In genomic region chr17:14329900-14330491, GRCh38 we compare ENCODE assay signal across 18 cellular contexts. TPM values are rescaled to one million over a fixed set of nuclear protein-coding genes. Genes with fewer than 3 reads are reported as not detected.
A peak's percentile ranks its signal among the peaks of the same experiment; 100 is the strongest.
DNase-seq lines count a peak whose midpoint lies in the region; ATAC-seq and TF ChIP-seq lines count a peak whose summit lies in the region.
"Had no signal": no experiment of that assay in that cellular context is flagged by ENCODE, and none has a peak within 500 bp of the region (broad histone marks: within the 10 kb centered on the region; RNA-seq: fewer than 3 reads in every experiment).

No MANE protein-coding gene starts in this region.

- H3K4me1 ChIP-seq in iPS-20b (ENCODE audit: insufficient read depth, low read length) (peaks cover 37% of the 10 kb centered on the region; the same call in 1 of the 2 replicates), osteoblast (ENCODE audit: insufficient read depth, low read length) (peaks cover 3% of the 10 kb centered on the region), heart right ventricle (peaks cover 0 to 14% (median 3%) of the 10 kb centered on the region in 9 donors)
- H3K4me1 ChIP-seq: foreskin keratinocyte, pancreas had no signal

- H3K4me1 Mint-ChIP-seq in activated naive CD8-positive, alpha-beta T cell (ENCODE audit: low read depth): peaks cover 87% of the 10 kb centered on the region
- H3K4me1 Mint-ChIP-seq in activated naive CD8-positive, alpha-beta T cell treated with anti-CD3 and anti-CD28 coated beads, Interleukin-2, amount 50 U/mL, for 24 hours: peaks cover 74% of the 10 kb centered on the region
- peaks cover 41% of the 10 kb centered on the region for H3K4me1 Mint-ChIP-seq in activated CD8-positive, alpha-beta T cell treated with anti-CD3 and anti-CD28 coated beads, Interleukin-2, amount 10 ng/mL, durations not matched to agents 7 days and 5 days (ENCODE audit: low read depth)

- H3K27me3 ChIP-seq in iPS-20b (ENCODE audit: insufficient read depth, low read length): peaks cover 13% of the 10 kb centered on the region; the same call in 1 of the 2 replicates
- H3K27me3 ChIP-seq in osteoblast (ENCODE audit: insufficient read depth, low read length): no peaks in the 10 kb centered on the region
- no peaks in the 10 kb centered on the region for H3K27me3 ChIP-seq in heart right ventricle
- H3K27me3 ChIP-seq: pancreas had no signal

- 69 to 70% methylated on average over 5 of the region's 5 CpGs for WGBS in heart right ventricle, 2 donors

- no peak for ATAC-seq in activated naive CD8-positive, alpha-beta T cell treated with anti-CD3 and anti-CD28 coated beads, Interleukin-2, amount 50 U/mL, for 24 hours
- ATAC-seq in activated CD8-positive, alpha-beta T cell treated with anti-CD3 and anti-CD28 coated beads, Interleukin-2, amount 10 ng/mL, durations not matched to agents 7 days and 5 days: no peak
- ATAC-seq in heart right ventricle (no peak), GM18873 (IDR thresholded peaks at IDR 0.05; ENCODE audit: low FRiP score, unreplicated experiment) (no peak)
- ATAC-seq: foreskin keratinocyte had no signal

- peak overlapping the region; percentile 68; the same call in 1 of the 2 replicates for H3K9ac ChIP-seq in iPS-20b (ENCODE audit: low read depth, low read length)

- no peaks in the 10 kb centered on the region for H3K27me3 Mint-ChIP-seq in activated naive CD8-positive, alpha-beta T cell
- no peaks in the 10 kb centered on the region for H3K27me3 Mint-ChIP-seq in activated naive CD8-positive, alpha-beta T cell treated with anti-CD3 and anti-CD28 coated beads, Interleukin-2, amount 50 U/mL, for 24 hours
- no peaks in the 10 kb centered on the region for H3K27me3 Mint-ChIP-seq in activated CD8-positive, alpha-beta T cell treated with anti-CD3 and anti-CD28 coated beads, Interleukin-2, amount 10 ng/mL, durations not matched to agents 7 days and 5 days (ENCODE audit: low read depth)

- peak overlapping the region; percentile 73 for H3K27ac Mint-ChIP-seq in activated naive CD8-positive, alpha-beta T cell
- no peak overlapping the region for H3K27ac Mint-ChIP-seq in activated naive CD8-positive, alpha-beta T cell treated with anti-CD3 and anti-CD28 coated beads, Interleukin-2, amount 50 U/mL, for 24 hours
- H3K27ac Mint-ChIP-seq in activated CD8-positive, alpha-beta T cell treated with anti-CD3 and anti-CD28 coated beads, Interleukin-2, amount 10 ng/mL, durations not matched to agents 7 days and 5 days: peak overlapping the region; percentile 13

- H3K27ac ChIP-seq in iPS-20b (ENCODE audit: low read length) (no peak overlapping the region), osteoblast (ENCODE audit: low read depth, low read length) (no peak overlapping the region), heart right ventricle (no peak overlapping the region)
- H3K27ac ChIP-seq: foreskin keratinocyte, pancreas, upper lobe of right lung had no signal

- peaks cover 17% of the 10 kb centered on the region for H4K20me1 ChIP-seq in osteoblast (ENCODE audit: insufficient read depth, low read length)

- H3K9me3 ChIP-seq in iPS-20b (ENCODE audit: insufficient read depth, low read depth, low read length) (no peaks in the 10 kb centered on the region), osteoblast (ENCODE audit: low read depth, low read length) (no peaks in the 10 kb centered on the region), heart right ventricle (no peaks in the 10 kb centered on the region)
- H3K9me3 ChIP-seq: pancreas, upper lobe of right lung had no signal

- DNase-seq in activated naive CD8-positive, alpha-beta T cell treated with anti-CD3 and anti-CD28 coated beads, Interleukin-2, amount 50 U/mL, for 24 hours: no peak
- DNase-seq in activated CD8-positive, alpha-beta T cell treated with anti-CD3 and anti-CD28 coated beads, Interleukin-2, amount 10 ng/mL, durations not matched to agents 7 days and 5 days: no peak
- DNase-seq in osteoblast (ENCODE audit: insufficient read length, low spot score, missing footprints): no peak
- no peak for DNase-seq in heart right ventricle
- no peak for DNase-seq in SW 1271 (lab: John Stamatoyannopoulos, UW)
- DNase-seq: aorta; foreskin keratinocyte; NCI-H2107; NCI-H524; pancreas; stimulated activated CD4-positive, alpha-beta T cell treated with anti-CD3 and anti-CD28 coated beads, Interleukin-2, amount 100 ng/mL, for 24 hours; upper lobe of right lung had no signal

- no peak for TF ChIP-seq CTCF in osteoblast (IDR thresholded peaks at IDR 0.05; ENCODE audit: extremely low read depth, low read depth, low read length)
- no peak for TF ChIP-seq CTCF in heart right ventricle (IDR thresholded peaks at IDR 0.05)

- H3K4me3 ChIP-seq in iPS-20b (ENCODE audit: low read length) (peak overlapping the region; percentile 55; the same call in 1 of the 2 replicates), osteoblast (ENCODE audit: insufficient read depth, low read length) (no peak overlapping the region), heart right ventricle (no peak overlapping the region)
- H3K4me3 ChIP-seq: pancreas, upper lobe of right lung had no signal

- H2AFZ ChIP-seq in osteoblast (ENCODE audit: low read length): no peak overlapping the region

- CTCF ChIA-PET in activated CD8-positive, alpha-beta T cell treated with anti-CD3 and anti-CD28 coated beads, Interleukin-2, amount 10 ng/mL, durations not matched to agents 7 days and 5 days (lab: Charles Lee): interaction anchor here (1.5 kb wide), 1 partner anchor 9 kb away, joined by 5 read pairs; no protein-coding TSS in a partner anchor

- no peaks in the 10 kb centered on the region for H3K36me3 ChIP-seq in iPS-20b (ENCODE audit: insufficient read depth, low read depth, low read length)
- peaks cover 5% of the 10 kb centered on the region for H3K36me3 ChIP-seq in osteoblast (ENCODE audit: insufficient read depth, low read length)
- no peaks in the 10 kb centered on the region for H3K36me3 ChIP-seq in heart right ventricle
- H3K36me3 ChIP-seq: pancreas, upper lobe of right lung had no signal

- no peak overlapping the region for H3K4me3 Mint-ChIP-seq in activated naive CD8-positive, alpha-beta T cell
- no peak overlapping the region for H3K4me3 Mint-ChIP-seq in activated naive CD8-positive, alpha-beta T cell treated with anti-CD3 and anti-CD28 coated beads, Interleukin-2, amount 50 U/mL, for 24 hours
- no peak overlapping the region for H3K4me3 Mint-ChIP-seq in activated CD8-positive, alpha-beta T cell treated with anti-CD3 and anti-CD28 coated beads, Interleukin-2, amount 10 ng/mL, durations not matched to agents 7 days and 5 days
- H3K4me3 Mint-ChIP-seq: CD14-positive monocyte had no signal

- intact Hi-C loops in heart right ventricle (cut with DNase I): no loop called here

- peaks cover 11% of the 10 kb centered on the region for H3K36me3 Mint-ChIP-seq in activated naive CD8-positive, alpha-beta T cell
- peaks cover 6% of the 10 kb centered on the region for H3K36me3 Mint-ChIP-seq in activated naive CD8-positive, alpha-beta T cell treated with anti-CD3 and anti-CD28 coated beads, Interleukin-2, amount 50 U/mL, for 24 hours (ENCODE audit: low read depth)
- no peaks in the 10 kb centered on the region for H3K36me3 Mint-ChIP-seq in activated CD8-positive, alpha-beta T cell treated with anti-CD3 and anti-CD28 coated beads, Interleukin-2, amount 10 ng/mL, durations not matched to agents 7 days and 5 days (ENCODE audit: low read depth)
- H3K36me3 Mint-ChIP-seq: CD14-positive monocyte had no signal

- H3K4me2 ChIP-seq in osteoblast (ENCODE audit: insufficient read depth, low read length): peak overlapping the region; percentile 14

- H3K9me3 Mint-ChIP-seq in activated naive CD8-positive, alpha-beta T cell (ENCODE audit: low read depth): no peaks in the 10 kb centered on the region
- no peaks in the 10 kb centered on the region for H3K9me3 Mint-ChIP-seq in activated naive CD8-positive, alpha-beta T cell treated with anti-CD3 and anti-CD28 coated beads, Interleukin-2, amount 50 U/mL, for 24 hours
- H3K9me3 Mint-ChIP-seq in activated CD8-positive, alpha-beta T cell treated with anti-CD3 and anti-CD28 coated beads, Interleukin-2, amount 10 ng/mL, durations not matched to agents 7 days and 5 days (ENCODE audit: insufficient read depth): no peaks in the 10 kb centered on the region

- peaks cover 86% of the 10 kb centered on the region for H3K79me2 ChIP-seq in osteoblast (ENCODE audit: insufficient read depth, low read length)

- POLR2A ChIA-PET in activated CD8-positive, alpha-beta T cell treated with anti-CD3 and anti-CD28 coated beads, Interleukin-2, amount 10 ng/mL, durations not matched to agents 7 days and 5 days (lab: Charles Lee): interaction anchor here (0.6 kb wide), 1 partner anchor 1583 kb away, joined by 3 read pairs; no protein-coding TSS in a partner anchor

RNA-seq across cellular contexts. Expression of gene HS3ST3B1, which starts 29.1 kb away (rescaled TPM):
- 10 to 100 TPM in 1 of 2 experiments, 1 to 10 TPM in 1; 9.9 to 10.3 TPM for total RNA-seq in activated CD8-positive, alpha-beta T cell treated with anti-CD3 and anti-CD28 coated beads, Interleukin-2, amount 10 ng/mL, durations not matched to agents 7 days and 5 days
- total RNA-seq in osteoblast: 9.4 and 13.4 TPM in 2 replicates
- total RNA-seq in heart right ventricle: 1 to 10 TPM; 1.1 to 5.9 (median 2.3) TPM
- polyA plus RNA-seq in heart right ventricle: 1 to 10 TPM in 1 of 2 donors, under 1 TPM in 1; 0.73 to 1.8 TPM
- total RNA-seq: A673, endothelial cell of umbilical vein had no signal
- polyA plus RNA-seq: endothelial cell of umbilical vein had no signal
